ENCODE assay signal across 30 cellular contexts in genomic region chr13:95075506-95075905, GRCh38.
"Had no signal": no experiment of that assay in that cellular context is flagged by ENCODE, and none has a peak within 500 bp of the region (broad histone marks: within the 10 kb centered on the region; RNA-seq: fewer than 3 reads in every experiment).

No MANE protein-coding gene starts in this region.

- H3K27ac Mint-ChIP-seq: activated B cell treated with CpG ODN at 0.5 μM for 24 hours; activated CD4-positive, alpha-beta memory T cell treated with anti-CD3 and anti-CD28 coated beads, Interleukin-2, amount 10 ng/mL, durations not matched to agents 7 days and 5 days; activated CD8-positive, alpha-beta memory T cell treated with anti-CD3 and anti-CD28 coated beads, Interleukin-2, amount 10 ng/mL, durations not matched to agents 7 days and 5 days; activated naive CD8-positive, alpha-beta T cell treated with anti-CD3 and anti-CD28 coated beads for 36 hours; brain had no signal

- H3K27ac ChIP-seq: Peyer's patch, RWPE1, VCaP had no signal

- H3K4me1 Mint-ChIP-seq: activated B cell treated with CpG ODN at 0.5 μM for 24 hours; activated CD4-positive, alpha-beta memory T cell treated with anti-CD3 and anti-CD28 coated beads, Interleukin-2, amount 10 ng/mL, durations not matched to agents 7 days and 5 days; activated CD8-positive, alpha-beta memory T cell treated with anti-CD3 and anti-CD28 coated beads, Interleukin-2, amount 10 ng/mL, durations not matched to agents 7 days and 5 days; activated naive CD8-positive, alpha-beta T cell treated with anti-CD3 and anti-CD28 coated beads for 36 hours had no signal

- H3K9me3 ChIP-seq: Peyer's patch had no signal

- H3K4me1 ChIP-seq: Peyer's patch had no signal

- H3K4me3 ChIP-seq: Peyer's patch had no signal

- H3K4me3 Mint-ChIP-seq: activated B cell treated with CpG ODN at 0.5 μM for 24 hours; activated CD4-positive, alpha-beta memory T cell treated with anti-CD3 and anti-CD28 coated beads, Interleukin-2, amount 10 ng/mL, durations not matched to agents 7 days and 5 days; activated CD8-positive, alpha-beta memory T cell treated with anti-CD3 and anti-CD28 coated beads, Interleukin-2, amount 10 ng/mL, durations not matched to agents 7 days and 5 days; activated naive CD8-positive, alpha-beta T cell treated with anti-CD3 and anti-CD28 coated beads for 36 hours; brain had no signal

- H3K27me3 ChIP-seq: Peyer's patch had no signal

- H3K9me3 Mint-ChIP-seq: activated B cell treated with CpG ODN at 0.5 μM for 24 hours; activated CD4-positive, alpha-beta memory T cell treated with anti-CD3 and anti-CD28 coated beads, Interleukin-2, amount 10 ng/mL, durations not matched to agents 7 days and 5 days; activated naive CD8-positive, alpha-beta T cell treated with anti-CD3 and anti-CD28 coated beads for 36 hours had no signal

- H3K27me3 Mint-ChIP-seq: activated B cell treated with CpG ODN at 0.5 μM for 24 hours; activated CD4-positive, alpha-beta memory T cell treated with anti-CD3 and anti-CD28 coated beads, Interleukin-2, amount 10 ng/mL, durations not matched to agents 7 days and 5 days; activated CD8-positive, alpha-beta memory T cell treated with anti-CD3 and anti-CD28 coated beads, Interleukin-2, amount 10 ng/mL, durations not matched to agents 7 days and 5 days; activated naive CD8-positive, alpha-beta T cell treated with anti-CD3 and anti-CD28 coated beads for 36 hours had no signal

- DNase-seq: activated B cell treated with CpG ODN at 0.5 μM for 24 hours; activated CD4-positive, alpha-beta memory T cell treated with anti-CD3 and anti-CD28 coated beads, Interleukin-2, amount 10 ng/mL, durations not matched to agents 7 days and 5 days; activated CD4-positive, alpha-beta T cell treated with anti-CD3 and anti-CD28 coated beads for 4 hours; activated CD4-positive, alpha-beta T cell treated with anti-CD3 and anti-CD28 coated beads, Interleukin-2, amount 50 U/mL, for 1 hour; activated CD4-positive, CD25-positive, alpha-beta regulatory T cell treated with anti-CD3 and anti-CD28 coated beads, Interleukin-2, amount 50 U/mL, for 72 hours; activated CD8-positive, alpha-beta memory T cell treated with anti-CD3 and anti-CD28 coated beads for 24 hours; activated CD8-positive, alpha-beta memory T cell treated with anti-CD3 and anti-CD28 coated beads, Interleukin-2, amount 10 ng/mL, durations not matched to agents 7 days and 5 days; activated CD8-positive, alpha-beta memory T cell treated with anti-CD3 and anti-CD28 coated beads, Interleukin-2, amount 50 U/mL, for 48 hours; activated effector memory CD4-positive, alpha-beta T cell treated with anti-CD3 and anti-CD28 coated beads, Interleukin-2, amount 50 U/mL, for 16 hours; activated naive CD4-positive, alpha-beta T cell; activated naive CD4-positive, alpha-beta T cell treated with anti-CD3 and anti-CD28 coated beads, Interleukin-2, amount 50 U/mL, for 16 hours; activated naive CD8-positive, alpha-beta T cell treated with anti-CD3 and anti-CD28 coated beads for 36 hours; activated T-cell treated with anti-CD3 and anti-CD28 coated beads, Interleukin-2, amount 50 U/mL, for 48 hours; caudate nucleus; cerebellar nuclear complex; NCI-H1105; NCI-H1417 treated with DMSO at 0.1 percent for 48 hours; NCI-H187 treated with DMSO at 0.1 percent for 48 hours; NCI-H2081; NCI-H226; NCI-H69; Peyer's patch; SIG-M5; SW 1271; T-helper 1 cell; T-helper 2 cell; T-helper 9 cell had no signal
